ENCODE assay signal across 1 cellular context in genomic region chr14:103724116-103724515, GRCh38.
TF ChIP-seq lines count a peak whose summit lies in the region.

No MANE protein-coding gene starts in this region.

TF ChIP-seq in H1, 55 proteins besides CTCF, POLR2A, EP300 and RAD21:
- TF ChIP-seq POU5F1 (IDR thresholded peaks at IDR 0.05; ENCODE audit: low read depth, low read length) (no peak), ZNF274 (IDR thresholded peaks at IDR 0.05; ENCODE audit: borderline replicate concordance, extremely low read depth, low read length) (no peak), CTBP2 (IDR thresholded peaks at IDR 0.05; ENCODE audit: borderline replicate concordance, insufficient read depth, insufficient read length, low read length) (no peak), MAFK (IDR thresholded peaks at IDR 0.05; ENCODE audit: low read depth, low read length) (no peak), CHD2 (IDR thresholded peaks at IDR 0.05; ENCODE audit: low read length) (no peak), JUN (IDR thresholded peaks at IDR 0.05; ENCODE audit: low read depth, low read length) (no peak), SP1 (IDR thresholded peaks at IDR 0.05; ENCODE audit: low read depth, low read length) (no peak), RBBP5 (IDR thresholded peaks at IDR 0.05; ENCODE audit: borderline replicate concordance, low read depth, low read length) (no peak), SIN3A (conservative IDR thresholded peaks at IDR 0.05 in 1 of 2, IDR thresholded peaks at IDR 0.05 in 1 of 2; ENCODE audit: low read depth in 1 of 2, low read length in 2 of 2) (no peak), JUND (IDR thresholded peaks at IDR 0.05; ENCODE audit: low read length) (no peak), TBP (IDR thresholded peaks at IDR 0.05; ENCODE audit: low read depth, low read length) (no peak), USF2 (IDR thresholded peaks at IDR 0.05; ENCODE audit: low read length) (no peak), GABPA (IDR thresholded peaks at IDR 0.05; ENCODE audit: borderline replicate concordance, insufficient read depth, low read length) (no peak), CBX5 (IDR thresholded peaks at IDR 0.05; ENCODE audit: low read depth, low read length) (no peak), POLR2AphosphoS5 (IDR thresholded peaks at IDR 0.05; ENCODE audit: low read depth, low read length) (no peak), CHD1 (IDR thresholded peaks at IDR 0.05; ENCODE audit: low read depth, low read length) (no peak), MAX (IDR thresholded peaks at IDR 0.05) (no peak), KDM5A (IDR thresholded peaks at IDR 0.05; ENCODE audit: low read length) (no peak), TAF7 (optimal IDR thresholded peaks at IDR 0.05; ENCODE audit: borderline replicate concordance, low read depth, low read length) (no peak)
